In genomic region chr5:65938256-65938655, GRCh38 we compare ENCODE assay signal across 16 cellular contexts. TPM values are rescaled to one million over a fixed set of nuclear protein-coding genes. Genes with fewer than 3 reads are reported as not detected.
DNase-seq lines count a peak whose midpoint lies in the region; ATAC-seq lines count a peak whose summit lies in the region.
"Had no signal": no experiment of that assay in that cellular context is flagged by ENCODE, and none has a peak within 500 bp of the region (broad histone marks: within the 10 kb centered on the region; RNA-seq: fewer than 3 reads in every experiment).

No MANE protein-coding gene starts in this region.

- H3K36me3 ChIP-seq in trophoblast cell (ENCODE audit: control insufficient read depth in 1 of 2, insufficient read depth in 2 of 2, low read length in 2 of 2), result peaks cover 4 to 5% of the 10 kb centered on the region in 2 experiments
- H3K36me3 ChIP-seq: left ventricle myocardium inferior, neutrophil, tibial artery had no signal

- no peak overlapping the region for H2AFZ ChIP-seq in trophoblast cell (ENCODE audit: insufficient read depth, low read length, poor library complexity)
- H2AFZ ChIP-seq: hepatocyte had no signal

- H3K4me3 ChIP-seq in trophoblast cell (ENCODE audit: low read depth, low read length), result no peak overlapping the region
- H3K4me3 ChIP-seq: hepatocyte, left ventricle myocardium inferior, tibial artery had no signal

- no peak overlapping the region for H2BK5ac ChIP-seq in trophoblast cell (ENCODE audit: low read depth, low read length, poor library complexity)

- peaks cover 0 to 7% of the 10 kb centered on the region in 2 donors for H3K36me3 Mint-ChIP-seq in activated naive CD4-positive, alpha-beta T cell treated with anti-CD3 and anti-CD28 coated beads, Interleukin-2, amount 50 U/mL, for 72 hours

- H4K12ac ChIP-seq in trophoblast cell (ENCODE audit: low read depth, low read length), result no peak overlapping the region

- peak overlapping the region; percentile 91 for H3K4ac ChIP-seq in trophoblast cell (ENCODE audit: low read depth, low read length)

- H4K8ac ChIP-seq in trophoblast cell (ENCODE audit: low read depth, low read length), result no peak overlapping the region

- no peaks in the 10 kb centered on the region for H3K9me3 Mint-ChIP-seq in activated naive CD4-positive, alpha-beta T cell treated with anti-CD3 and anti-CD28 coated beads, Interleukin-2, amount 50 U/mL, for 72 hours

- no peak overlapping the region for H2BK12ac ChIP-seq in trophoblast cell (ENCODE audit: low read length)

- no peak overlapping the region for H3K27ac ChIP-seq in trophoblast cell (ENCODE audit: low read depth, low read length)
- H3K27ac ChIP-seq: hepatocyte, neutrophil, tibial artery had no signal

- no peak overlapping the region for H3K4me2 ChIP-seq in trophoblast cell (ENCODE audit: low read length)
- H3K4me2 ChIP-seq: hepatocyte had no signal

- no peak overlapping the region for H3K27ac Mint-ChIP-seq in activated naive CD4-positive, alpha-beta T cell treated with anti-CD3 and anti-CD28 coated beads, Interleukin-2, amount 50 U/mL, for 72 hours

- peaks cover 12% of the 10 kb centered on the region for H3K79me2 ChIP-seq in trophoblast cell (ENCODE audit: control insufficient read depth, insufficient read depth, low read length, poor library complexity)

- H3K9ac ChIP-seq in trophoblast cell (ENCODE audit: low read length), result no peak overlapping the region

- no CpG with 5 or more reads among the region's 5 CpGs for WGBS in trophoblast cell (ENCODE audit: extremely low coverage, insufficient coverage, insufficient read length)

- no peak overlapping the region for H3K18ac ChIP-seq in trophoblast cell (ENCODE audit: low read length)

- no peak overlapping the region for H3K23ac ChIP-seq in trophoblast cell (ENCODE audit: low read length)

- H4K91ac ChIP-seq in trophoblast cell (ENCODE audit: low read depth, low read length), result no peak overlapping the region

- DNase-seq in trophoblast cell, result no peak
- DNase-seq in stimulated activated CD4-positive, alpha-beta T cell treated with anti-CD3 and anti-CD28 coated beads, Interleukin-15, amount 100 ng/mL, for 24 hours, result no peak
- DNase-seq in activated naive CD4-positive, alpha-beta T cell treated with anti-CD3 and anti-CD28 coated beads, Interleukin-2, amount 50 U/mL, for 72 hours (ENCODE audit: low spot score in 2 of 2), result no peak
- DNase-seq: activated gamma-delta T cell, COR-L47, left ventricle myocardium inferior, MM.1S, NCI-H446, small intestine, tibial artery had no signal

- ATAC-seq in GM19351 (IDR thresholded peaks at IDR 0.05; ENCODE audit: unreplicated experiment) (peak; percentile 81), HG02610 (IDR thresholded peaks at IDR 0.05; ENCODE audit: unreplicated experiment) (peak; percentile 68), HG03354 (IDR thresholded peaks at IDR 0.05; ENCODE audit: poor library complexity, severe bottlenecking, unreplicated experiment) (peak; percentile 98), HG03108 (IDR thresholded peaks at IDR 0.05; ENCODE audit: unreplicated experiment) (no peak)
- no peak for ATAC-seq in activated naive CD4-positive, alpha-beta T cell treated with anti-CD3 and anti-CD28 coated beads, Interleukin-2, amount 50 U/mL, for 72 hours

- H3K27me3 ChIP-seq in trophoblast cell (ENCODE audit: insufficient read depth, low read length), result no peaks in the 10 kb centered on the region
- H3K27me3 ChIP-seq: hepatocyte, neutrophil, tibial artery had no signal

- no peaks in the 10 kb centered on the region for H3K79me1 ChIP-seq in trophoblast cell (ENCODE audit: low read length)

- no peak overlapping the region for H2AK5ac ChIP-seq in trophoblast cell (ENCODE audit: low read length)

- H3K9me3 ChIP-seq in trophoblast cell (ENCODE audit: insufficient read depth, low read depth, low read length), result peaks cover 2% of the 10 kb centered on the region
- H3K9me3 ChIP-seq: left ventricle myocardium inferior, neutrophil, tibial artery had no signal

- H2BK120ac ChIP-seq in trophoblast cell (ENCODE audit: insufficient read depth, low read length, poor library complexity), result no peak overlapping the region

- H3K4me1 ChIP-seq in trophoblast cell (ENCODE audit: control insufficient read depth in 1 of 2, insufficient read depth in 2 of 2, low read length in 2 of 2), result no peaks in the 10 kb centered on the region

- no peak overlapping the region for H3K14ac ChIP-seq in trophoblast cell (ENCODE audit: low read length)

RNA-seq across cellular contexts. Expression of gene ERBIN, which starts 11.9 kb away (rescaled TPM):
- polyA plus RNA-seq in trophoblast cell (2013), result 71.3 and 77.6 TPM in 2 replicates
- 10 to 100 TPM; 46.1 to 55.2 TPM for total RNA-seq in activated naive CD4-positive, alpha-beta T cell treated with anti-CD3 and anti-CD28 coated beads, Interleukin-2, amount 50 U/mL, for 72 hours

Comparison
In these comparisons a context has a peak if more than half of its experiments do, and no peak if none do; other contexts are left out.
1. ATAC-seq: peak in GM19351 (single experiment), HG02610 (single experiment) and HG03354 (single experiment); none in activated naive CD4-positive, alpha-beta T cell treated with anti-CD3 and anti-CD28 coated beads, Interleukin-2, amount 50 U/mL, for 72 hours (0 of 2) and HG03108 (single experiment).